ENCODE assay signal across 25 cellular contexts in the genomic region with DNA sequence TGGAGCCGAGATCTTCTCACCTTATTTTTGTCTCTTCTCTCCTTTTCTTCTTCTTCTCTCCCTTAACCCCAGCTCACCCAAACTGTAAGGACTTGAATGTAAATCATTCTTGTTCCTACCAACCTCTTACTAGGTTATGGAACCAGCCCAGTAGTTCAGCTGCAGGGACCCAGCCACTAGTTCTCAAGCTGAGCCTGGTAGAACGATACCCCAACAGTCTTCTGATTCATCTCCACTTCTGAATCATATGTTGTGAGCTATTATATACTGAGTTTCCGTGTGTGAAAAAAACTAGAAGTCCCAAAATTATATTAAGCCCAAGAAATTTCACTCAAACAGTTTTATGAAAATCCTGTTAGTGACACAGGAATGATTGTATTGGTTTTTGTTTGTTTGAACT.
"Had no signal": no experiment of that assay in that cellular context is flagged by ENCODE, and none has a peak within 500 bp of the region (broad histone marks: within the 10 kb centered on the region; RNA-seq: fewer than 3 reads in every experiment).

No MANE protein-coding gene starts in this region.

- H3K9me3 ChIP-seq: esophagus squamous epithelium, gastroesophageal sphincter, heart left ventricle, neutrophil, pancreas, psoas muscle, thyroid gland, upper lobe of right lung had no signal

- H3K27ac Mint-ChIP-seq: activated naive CD8-positive, alpha-beta T cell treated with anti-CD3 and anti-CD28 coated beads, Interleukin-2, amount 10 ng/mL, durations not matched to agents 7 days and 5 days; natural killer cell treated with Interleukin-12 subunit alpha and Interleukin-12 subunit beta and Interleukin-15 and Interleukin-18, amount 100 ng/mL, for 72 hours; T-helper 17 cell had no signal

- H3K4me1 ChIP-seq: esophagus squamous epithelium, gastroesophageal sphincter, pancreas, psoas muscle, right atrium auricular region, spleen, thyroid gland, upper lobe of right lung had no signal

- DNase-seq: activated CD4-positive, alpha-beta T cell treated with anti-CD3 and anti-CD28 coated beads, Interleukin-2, amount 50 U/mL, for 1 hour; activated effector memory CD4-positive, alpha-beta T cell treated with anti-CD3 and anti-CD28 coated beads, Interleukin-2, amount 50 U/mL, for 16 hours; activated naive CD8-positive, alpha-beta T cell treated with anti-CD3 and anti-CD28 coated beads, Interleukin-2, amount 10 ng/mL, durations not matched to agents 7 days and 5 days; amygdala; cerebellar nuclear complex; esophagus squamous epithelium; heart left ventricle; midbrain; pancreas; psoas muscle; SHP77 treated with DMSO at 0.1 percent for 48 hours; spleen; stimulated activated CD8-positive, alpha-beta memory T cell treated with anti-CD3 and anti-CD28 coated beads, Interleukin-4, amount 100 ng/mL, for 48 hours; stimulated activated naive CD4-positive, alpha-beta T cell; substantia nigra; SW 1271; T-helper 17 cell; thyroid gland; upper lobe of right lung had no signal

- H3K36me3 ChIP-seq: esophagus squamous epithelium, gastroesophageal sphincter, heart left ventricle, neutrophil, pancreas, right atrium auricular region, spleen, thyroid gland, upper lobe of right lung had no signal

- ATAC-seq: gastroesophageal sphincter; heart left ventricle; natural killer cell treated with Interleukin-12 subunit alpha and Interleukin-12 subunit beta and Interleukin-15 and Interleukin-18, amount 100 ng/mL, for 72 hours; pancreas; psoas muscle; T-helper 17 cell; upper lobe of right lung had no signal

- H3K4me3 ChIP-seq: coronary artery, esophagus squamous epithelium, gastroesophageal sphincter, heart left ventricle, pancreas, psoas muscle, right atrium auricular region, SK-N-MC, spleen, thyroid gland, upper lobe of right lung had no signal

- H3K27me3 ChIP-seq: pancreas, right atrium auricular region, thyroid gland had no signal

- H3K36me3 Mint-ChIP-seq: activated naive CD8-positive, alpha-beta T cell treated with anti-CD3 and anti-CD28 coated beads, Interleukin-2, amount 10 ng/mL, durations not matched to agents 7 days and 5 days; natural killer cell treated with Interleukin-12 subunit alpha and Interleukin-12 subunit beta and Interleukin-15 and Interleukin-18, amount 100 ng/mL, for 72 hours had no signal

- H3K4me3 Mint-ChIP-seq: activated naive CD8-positive, alpha-beta T cell treated with anti-CD3 and anti-CD28 coated beads, Interleukin-2, amount 10 ng/mL, durations not matched to agents 7 days and 5 days; natural killer cell treated with Interleukin-12 subunit alpha and Interleukin-12 subunit beta and Interleukin-15 and Interleukin-18, amount 100 ng/mL, for 72 hours; T-helper 17 cell had no signal

- H3K27ac ChIP-seq: coronary artery, esophagus squamous epithelium, gastroesophageal sphincter, heart left ventricle, neutrophil, pancreas, psoas muscle, right atrium auricular region, SK-N-MC, spleen, thyroid gland, upper lobe of right lung had no signal

- H3K9me3 Mint-ChIP-seq: natural killer cell treated with Interleukin-12 subunit alpha and Interleukin-12 subunit beta and Interleukin-15 and Interleukin-18, amount 100 ng/mL, for 72 hours had no signal

- H3K4me1 Mint-ChIP-seq: activated naive CD8-positive, alpha-beta T cell treated with anti-CD3 and anti-CD28 coated beads, Interleukin-2, amount 10 ng/mL, durations not matched to agents 7 days and 5 days; T-helper 17 cell had no signal
